ENCODE assay signal across 28 cellular contexts in genomic region chr3:30004481-30004880, GRCh38.
"Had no signal": no experiment of that assay in that cellular context is flagged by ENCODE, and none has a peak within 500 bp of the region (broad histone marks: within the 10 kb centered on the region; RNA-seq: fewer than 3 reads in every experiment).

No MANE protein-coding gene starts in this region.

- H3K27ac ChIP-seq: colonic mucosa, dorsolateral prefrontal cortex, esophagus squamous epithelium, foreskin keratinocyte, left lung, neural progenitor cell had no signal

- H3K9me3 ChIP-seq: colonic mucosa, esophagus squamous epithelium, left lung, tibial nerve had no signal

- H3K27me3 Mint-ChIP-seq: activated B cell treated with CpG ODN at 0.5 μM for 24 hours; activated naive CD8-positive, alpha-beta T cell treated with anti-CD3 and anti-CD28 coated beads for 36 hours; naive thymus-derived CD8-positive, alpha-beta T cell; T-helper 17 cell had no signal

- H3K27me3 ChIP-seq: colonic mucosa, dorsolateral prefrontal cortex, esophagus squamous epithelium, foreskin keratinocyte, left lung, neural progenitor cell, tibial nerve had no signal

- H3K4me1 ChIP-seq: colonic mucosa, left lung had no signal

- H3K36me3 ChIP-seq: colonic mucosa, esophagus squamous epithelium, left lung, neural progenitor cell, tibial nerve had no signal

- H3K9me3 Mint-ChIP-seq: activated T-cell treated with anti-CD3 and anti-CD28 coated beads, Interleukin-2, amount 50 U/mL, for 4 hours; activated T-helper 2 cell treated with anti-CD3 and anti-CD28 coated beads, Interferon-gamma antibody, Interleukin-2, Interleukin-4, amounts not matched to agents 10 μg/mL and 5 μg/mL and 100 μg/mL, durations not matched to agents 14 hours and 24 hours and 36 hours; effector memory CD8-positive, alpha-beta T cell had no signal

- H3K27ac Mint-ChIP-seq: activated B cell treated with CpG ODN at 0.5 μM for 24 hours; activated CD4-positive, alpha-beta T cell treated with anti-CD3 and anti-CD28 coated beads for 36 hours; activated naive CD8-positive, alpha-beta T cell treated with anti-CD3 and anti-CD28 coated beads for 36 hours; activated T-helper 2 cell treated with anti-CD3 and anti-CD28 coated beads, Interferon-gamma antibody, Interleukin-2, Interleukin-4, amounts not matched to agents 10 μg/mL and 5 μg/mL and 100 μg/mL, durations not matched to agents 14 hours and 24 hours and 36 hours; effector memory CD8-positive, alpha-beta T cell; immature natural killer cell; naive thymus-derived CD8-positive, alpha-beta T cell; neural progenitor cell; T-helper 17 cell had no signal

- H2AFZ ChIP-seq: neural progenitor cell had no signal

- H3K36me3 Mint-ChIP-seq: activated naive CD8-positive, alpha-beta T cell treated with anti-CD3 and anti-CD28 coated beads for 36 hours; immature natural killer cell; neural progenitor cell had no signal

- ATAC-seq: activated CD4-positive, alpha-beta T cell treated with anti-CD3 and anti-CD28 coated beads for 36 hours; activated T-cell treated with anti-CD3 and anti-CD28 coated beads, Interleukin-2, amount 50 U/mL, for 4 hours; effector memory CD8-positive, alpha-beta T cell; foreskin keratinocyte; left lung; naive thymus-derived CD8-positive, alpha-beta T cell; sciatic nerve; T-helper 17 cell had no signal

- H3K4me3 Mint-ChIP-seq: activated B cell treated with CpG ODN at 0.5 μM for 24 hours; activated CD4-positive, alpha-beta T cell treated with anti-CD3 and anti-CD28 coated beads for 36 hours; activated naive CD8-positive, alpha-beta T cell treated with anti-CD3 and anti-CD28 coated beads for 36 hours; activated T-cell treated with anti-CD3 and anti-CD28 coated beads, Interleukin-2, amount 50 U/mL, for 4 hours; effector memory CD8-positive, alpha-beta T cell; immature natural killer cell; naive thymus-derived CD8-positive, alpha-beta T cell; neural progenitor cell; T-helper 17 cell had no signal

- H3K4me2 ChIP-seq: neural progenitor cell had no signal

- H3K9ac ChIP-seq: neural progenitor cell had no signal

- DNase-seq: activated B cell treated with CpG ODN at 0.5 μM for 24 hours; activated CD4-positive, alpha-beta T cell treated with anti-CD3 and anti-CD28 coated beads for 36 hours; activated CD4-positive, alpha-beta T cell treated with anti-CD3 and anti-CD28 coated beads, Interleukin-2, amount 50 U/mL, for 4 hours; activated CD8-positive, alpha-beta memory T cell treated with anti-CD3 and anti-CD28 coated beads for 24 hours; activated CD8-positive, alpha-beta memory T cell treated with anti-CD3 and anti-CD28 coated beads, Interleukin-2, amount 50 U/mL, for 4 hours; activated naive CD4-positive, alpha-beta T cell; activated naive CD8-positive, alpha-beta T cell treated with anti-CD3 and anti-CD28 coated beads for 36 hours; activated T-cell treated with anti-CD3 and anti-CD28 coated beads, Interleukin-2, amount 50 U/mL, for 4 hours; amniotic stem cell; colonic mucosa; dorsolateral prefrontal cortex; effector memory CD8-positive, alpha-beta T cell; esophagus squamous epithelium; foreskin keratinocyte; immature natural killer cell; kidney glomerular epithelial cell; left lung; naive thymus-derived CD8-positive, alpha-beta T cell; posterior cingulate gyrus; small intestine; stimulated activated CD4-positive, alpha-beta T cell treated with anti-CD3 and anti-CD28 coated beads, Interleukin-4, amount 100 ng/mL, for 1 hour; stimulated activated naive CD4-positive, alpha-beta T cell; T-helper 17 cell had no signal

- H3K4me1 Mint-ChIP-seq: activated B cell treated with CpG ODN at 0.5 μM for 24 hours; immature natural killer cell; naive thymus-derived CD8-positive, alpha-beta T cell; T-helper 17 cell had no signal

- H3K4me3 ChIP-seq: colonic mucosa, dorsolateral prefrontal cortex, esophagus squamous epithelium, left lung, lung, neural progenitor cell, tibial nerve had no signal
